21 cellular contexts compared by ENCODE assay signal in genomic region chr1:183493540-183494245, GRCh38. TPM values are rescaled to one million over a fixed set of nuclear protein-coding genes. Genes with fewer than 3 reads are reported as not detected.
DNase-seq lines count a peak whose midpoint lies in the region; TF ChIP-seq lines count a peak whose summit lies in the region.
"Had no signal": no experiment of that assay in that cellular context is flagged by ENCODE, and none has a peak within 500 bp of the region (broad histone marks: within the 10 kb centered on the region; RNA-seq: fewer than 3 reads in every experiment).

No MANE protein-coding gene starts in this region.

- TF ChIP-seq CTCF in CD14-positive monocyte (IDR thresholded peaks at IDR 0.05) (no peak), HEK293 (tag by site-specific recombination; IDR thresholded peaks at IDR 0.05) (no peak), RWPE1 (conservative IDR thresholded peaks at IDR 0.05; ENCODE audit: low read depth) (no peak), WERI-Rb-1 (IDR thresholded peaks at IDR 0.05; ENCODE audit: low read depth, low read length) (no peak)

- H3K36me3 ChIP-seq in HEK293 (ENCODE audit: control insufficient read depth in 2 of 2, insufficient read depth in 1 of 2, low read length in 2 of 2) (no peaks in the 10 kb centered on the region), WERI-Rb-1 (no peaks in the 10 kb centered on the region)
- H3K36me3 ChIP-seq: left ventricle myocardium inferior, sigmoid colon had no signal

- no peaks in the 10 kb centered on the region for H3K4me1 ChIP-seq in HEK293 (ENCODE audit: control insufficient read depth, insufficient read depth, low read length)

- H3K9me3 Mint-ChIP-seq in CD14-positive monocyte, result peaks cover 0 to 2% (median 0%) of the 10 kb centered on the region in 7 donors
- H3K9me3 Mint-ChIP-seq in activated naive CD4-positive, alpha-beta T cell treated with anti-CD3 and anti-CD28 coated beads for 36 hours, result no peaks in the 10 kb centered on the region
- H3K9me3 Mint-ChIP-seq: activated CD8-positive, alpha-beta T cell treated with anti-CD3 and anti-CD28 coated beads for 36 hours; activated T-cell treated with anti-CD3 and anti-CD28 coated beads, Interleukin-2, amount 50 U/mL, for 24 hours; CD8-positive, alpha-beta memory T cell had no signal

- H3K9me3 ChIP-seq in HEK293 (ENCODE audit: control insufficient read depth, insufficient read depth, low read depth, low read length), result no peaks in the 10 kb centered on the region
- no peaks in the 10 kb centered on the region for H3K9me3 ChIP-seq in WERI-Rb-1 (ENCODE audit: severe bottlenecking)
- H3K9me3 ChIP-seq: left ventricle myocardium inferior, sigmoid colon had no signal

- H3K4me1 Mint-ChIP-seq in CD14-positive monocyte, result peaks cover 19% of the 10 kb centered on the region
- H3K4me1 Mint-ChIP-seq in activated naive CD4-positive, alpha-beta T cell treated with anti-CD3 and anti-CD28 coated beads for 36 hours (ENCODE audit: low read depth), result peaks cover 50% of the 10 kb centered on the region
- H3K4me1 Mint-ChIP-seq: nephron progenitor cell had no signal

- H3K27ac ChIP-seq in HEK293 (ENCODE audit: extremely low read depth, low read depth, low read length), result no peak overlapping the region
- H3K27ac ChIP-seq in RWPE1, result peak overlapping the region; percentile 50
- H3K27ac ChIP-seq in WERI-Rb-1, result no peak overlapping the region
- H3K27ac ChIP-seq: left ventricle myocardium inferior, sigmoid colon, SK-N-MC had no signal

- H3K4me3 Mint-ChIP-seq in CD14-positive monocyte, result peak overlapping the region in 1 of 2 donors; percentile 4
- H3K4me3 Mint-ChIP-seq in activated naive CD4-positive, alpha-beta T cell treated with anti-CD3 and anti-CD28 coated beads for 36 hours, result no peak overlapping the region
- H3K4me3 Mint-ChIP-seq: activated CD8-positive, alpha-beta T cell treated with anti-CD3 and anti-CD28 coated beads for 36 hours; activated T-cell treated with anti-CD3 and anti-CD28 coated beads, Interleukin-2, amount 50 U/mL, for 24 hours; CD8-positive, alpha-beta memory T cell; nephron progenitor cell had no signal

- CTCF ChIA-PET in HEK293 (lab: Yijun Ruan, JAX), result no interaction called here
- CTCF ChIA-PET in RWPE1 (lab: Yijun Ruan, JAX), result no interaction called here
- CTCF ChIA-PET in activated naive CD4-positive, alpha-beta T cell treated with anti-CD3 and anti-CD28 coated beads for 36 hours (lab: Charles Lee), result no interaction called here

- H3K36me3 Mint-ChIP-seq in CD14-positive monocyte, result peaks cover 2 to 3% of the 10 kb centered on the region in 2 donors
- H3K36me3 Mint-ChIP-seq in activated naive CD4-positive, alpha-beta T cell treated with anti-CD3 and anti-CD28 coated beads for 36 hours (ENCODE audit: low read depth), result peaks cover 9% of the 10 kb centered on the region

- no peaks in the 10 kb centered on the region for H3K27me3 Mint-ChIP-seq in CD14-positive monocyte (ENCODE audit: low read depth in 3 of 3)
- H3K27me3 Mint-ChIP-seq in activated naive CD4-positive, alpha-beta T cell treated with anti-CD3 and anti-CD28 coated beads for 36 hours (ENCODE audit: low read depth), result no peaks in the 10 kb centered on the region
- H3K27me3 Mint-ChIP-seq: activated CD8-positive, alpha-beta T cell treated with anti-CD3 and anti-CD28 coated beads for 36 hours; activated T-cell treated with anti-CD3 and anti-CD28 coated beads, Interleukin-2, amount 50 U/mL, for 24 hours; CD8-positive, alpha-beta memory T cell had no signal

- no peak for DNase-seq in CD14-positive monocyte (ENCODE audit: low spot score)
- DNase-seq in RWPE1 (ENCODE audit: low spot score), result no peak
- peak; percentile 27 for DNase-seq in kidney tubule cell (ENCODE audit: low spot score)
- no peak for DNase-seq in hypothalamus (lab: John Stamatoyannopoulos, UW)
- DNase-seq in WERI-Rb-1, result no peak
- DNase-seq in GDM1 (lab: John Stamatoyannopoulos, UW), result no peak
- no peak for DNase-seq in activated naive CD4-positive, alpha-beta T cell treated with anti-CD3 and anti-CD28 coated beads for 36 hours
- DNase-seq: activated CD8-positive, alpha-beta T cell treated with anti-CD3 and anti-CD28 coated beads for 36 hours; activated naive CD4-positive, alpha-beta T cell treated with Interleukin-2 at 50 U/mL for 16 hours; activated T-cell treated with anti-CD3 and anti-CD28 coated beads, Interleukin-2, amount 50 U/mL, for 24 hours; aorta; CD8-positive, alpha-beta memory T cell; DND-41; HCEC 1CT; left ventricle myocardium inferior; NCI-H187; NCI-H226; nephron progenitor cell; sigmoid colon had no signal

- H3K27ac Mint-ChIP-seq in CD14-positive monocyte, result peak overlapping the region; percentile 12 to 77 (median 40)
- no peak overlapping the region for H3K27ac Mint-ChIP-seq in activated naive CD4-positive, alpha-beta T cell treated with anti-CD3 and anti-CD28 coated beads for 36 hours
- H3K27ac Mint-ChIP-seq: activated CD8-positive, alpha-beta T cell treated with anti-CD3 and anti-CD28 coated beads for 36 hours; activated T-cell treated with anti-CD3 and anti-CD28 coated beads, Interleukin-2, amount 50 U/mL, for 24 hours; nephron progenitor cell had no signal

- intact Hi-C loops in CD14-positive monocyte (cut with micrococcal nuclease), result no loop called here
- intact Hi-C loops in activated naive CD4-positive, alpha-beta T cell treated with anti-CD3 and anti-CD28 coated beads for 36 hours (cut with micrococcal nuclease), result no loop called here

- no peaks in the 10 kb centered on the region for H3K27me3 ChIP-seq in WERI-Rb-1 (ENCODE audit: insufficient read depth, low read depth, severe bottlenecking)
- H3K27me3 ChIP-seq: sigmoid colon had no signal

- POLR2A ChIA-PET in HEK293 (lab: Yijun Ruan, JAX), result no interaction called here
- POLR2A ChIA-PET in RWPE1 (lab: Yijun Ruan, JAX; ENCODE audit: low non-redundant PET), result no interaction called here

- H3K4me3 ChIP-seq in HEK293 (ENCODE audit: low read depth, low read length), result no peak overlapping the region
- H3K4me3 ChIP-seq in WERI-Rb-1 (ENCODE audit: low read depth, low read length), result no peak overlapping the region
- H3K4me3 ChIP-seq: left ventricle myocardium inferior, sigmoid colon, SK-N-MC had no signal

TF ChIP-seq in HEK293, 187 proteins besides CTCF, POLR2A, EP300 and RAD21 (continues in another document):
- TF ChIP-seq ZBTB17 (tag by site-specific recombination; IDR thresholded peaks at IDR 0.05) (peak; percentile 65), ZSCAN4 (tag by site-specific recombination; IDR thresholded peaks at IDR 0.05) (no peak), ZBTB26 (tag by site-specific recombination; optimal IDR thresholded peaks at IDR 0.05) (no peak), ZNF341 (tag by site-specific recombination; IDR thresholded peaks at IDR 0.05; ENCODE audit: low read depth) (peak; percentile 53), ZNF10 (tag by site-specific recombination; IDR thresholded peaks at IDR 0.05) (no peak), ZXDB (tag by site-specific recombination; IDR thresholded peaks at IDR 0.05) (no peak), ZNF654 (tag by site-specific recombination; IDR thresholded peaks at IDR 0.05; ENCODE audit: low read depth) (peak; percentile 7; the same call in 1 of the 2 replicates), ZBTB6 (tag by site-specific recombination; IDR thresholded peaks at IDR 0.05) (peak; percentile 92), ZNF629 (tag by site-specific recombination; IDR thresholded peaks at IDR 0.05) (0 out of 2 replicates have a peak, but pooled peaks have one; percentile 36), PATZ1 (tag by site-specific recombination; IDR thresholded peaks at IDR 0.05) (no peak)

RNA-seq across cellular contexts. Expression of gene SMG7, which starts 21.4 kb away (rescaled TPM):
- 10 to 100 TPM; 11.5 to 19.4 TPM for polyA plus RNA-seq in CD14-positive monocyte
- total RNA-seq in activated naive CD4-positive, alpha-beta T cell treated with anti-CD3 and anti-CD28 coated beads for 36 hours, result 10 to 100 TPM; 49.3 to 54.2 TPM
